Comparison of ENCODE assay signal across 8 cellular contexts in the genomic region with DNA sequence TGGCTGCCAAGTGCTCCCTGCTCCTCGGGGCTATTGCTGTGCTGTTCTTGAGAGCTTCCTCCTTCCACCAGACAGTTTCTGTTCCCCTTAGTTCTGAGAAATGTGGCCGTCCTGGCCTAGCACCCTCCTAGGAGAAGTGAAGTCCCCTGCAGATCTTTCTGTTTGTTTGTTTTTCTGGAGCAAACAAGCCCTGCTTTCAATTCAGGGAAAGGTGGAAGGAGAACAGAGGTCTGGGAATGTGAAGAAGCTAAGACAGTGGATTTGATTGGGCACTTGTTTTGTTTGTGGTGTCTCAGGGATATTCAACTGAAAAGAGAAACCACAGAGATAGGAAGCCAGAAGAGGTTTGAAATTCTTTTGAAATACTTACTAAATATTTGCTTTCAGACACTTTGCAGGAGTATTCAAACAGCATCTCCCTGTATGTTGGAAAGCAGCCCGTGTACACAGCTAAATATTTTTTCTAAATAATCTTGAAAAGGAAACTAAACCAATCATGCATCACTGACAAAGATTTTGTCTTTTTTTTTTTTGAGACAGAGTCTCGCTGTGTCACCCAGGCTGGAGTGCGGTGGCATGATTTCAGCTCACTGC. TPM values are rescaled to one million over a fixed set of nuclear protein-coding genes. Genes with fewer than 3 reads are reported as not detected.
DNase-seq lines count a peak whose midpoint lies in the region; ATAC-seq, FAIRE-seq and TF ChIP-seq lines count a peak whose summit lies in the region.

No MANE protein-coding gene starts in this region.

- no peaks in the 10 kb centered on the region for H3K9me3 Mint-ChIP-seq in activated CD4-positive, alpha-beta memory T cell treated with anti-CD3 and anti-CD28 coated beads for 36 hours

- no peaks in the 10 kb centered on the region for H3K27me3 Mint-ChIP-seq in activated CD4-positive, alpha-beta memory T cell treated with anti-CD3 and anti-CD28 coated beads for 36 hours

- H3K36me3 Mint-ChIP-seq in activated CD4-positive, alpha-beta memory T cell treated with anti-CD3 and anti-CD28 coated beads for 36 hours: no peaks in the 10 kb centered on the region

- ATAC-seq in GM21529 (IDR thresholded peaks at IDR 0.05; ENCODE audit: unreplicated experiment): peak; percentile 99
- peak; percentile 26 to 71 for ATAC-seq in right cardiac atrium

- intact Hi-C loops in activated CD4-positive, alpha-beta memory T cell treated with anti-CD3 and anti-CD28 coated beads for 36 hours (cut with micrococcal nuclease): loop anchor here (1.0 kb wide), 1 partner anchor 37 kb away; the partner anchor contains the start of gene PPM1K
- intact Hi-C loops in right cardiac atrium (cut with DNase I): no loop called here

- peaks cover 17% of the 10 kb centered on the region for H3K4me1 ChIP-seq in HUES64 (ENCODE audit: insufficient read depth, low read length)
- no peaks in the 10 kb centered on the region for H3K4me1 ChIP-seq in right cardiac atrium (ENCODE audit: control insufficient read depth, insufficient read depth, low read length)
- H3K4me1 ChIP-seq in suprapubic skin: peaks cover 9% of the 10 kb centered on the region

- 0 out of 2 replicates have a peak overlapping the region, but pooled peaks have one; percentile 5 for H3K9ac ChIP-seq in HUES64 (ENCODE audit: low read depth, low read length)

- peaks cover 20% of the 10 kb centered on the region for H3K4me1 Mint-ChIP-seq in activated CD4-positive, alpha-beta memory T cell treated with anti-CD3 and anti-CD28 coated beads for 36 hours (ENCODE audit: low read depth)

- DNase-seq in GM12891 (ENCODE audit: insufficient read length, low spot score) (peak; percentile 50), right cardiac atrium (peak in 2 of 3 donors; percentile 43 to 44), suprapubic skin (ENCODE audit: low spot score in 2 of 2) (no peak), SW 1271 (lab: John Stamatoyannopoulos, UW) (no peak), NCI-H146 treated with DMSO at 0.1 percent for 48 hours (lab: John Stamatoyannopoulos, UW; ENCODE audit: unreplicated experiment) (no peak)
- DNase-seq in activated CD4-positive, alpha-beta memory T cell treated with anti-CD3 and anti-CD28 coated beads for 36 hours: peak; percentile 41

- H3K27me3 ChIP-seq in HUES64 (ENCODE audit: insufficient read depth, low read length) (no peaks in the 10 kb centered on the region), right cardiac atrium (ENCODE audit: control insufficient read depth, insufficient read depth) (no peaks in the 10 kb centered on the region), suprapubic skin (no peaks in the 10 kb centered on the region)

- H3K4me3 Mint-ChIP-seq in activated CD4-positive, alpha-beta memory T cell treated with anti-CD3 and anti-CD28 coated beads for 36 hours: peak overlapping the region; percentile 60

- 62% methylated on average over 5 of the region's 5 CpGs for WGBS in HUES64
- WGBS in right cardiac atrium: 43% methylated on average over 5 of the region's 5 CpGs
- WGBS in suprapubic skin: 48% methylated on average over 5 of the region's 5 CpGs

- no peaks in the 10 kb centered on the region for H3K9me3 ChIP-seq in HUES64 (ENCODE audit: insufficient read depth, low read depth, low read length)
- no peaks in the 10 kb centered on the region for H3K9me3 ChIP-seq in right cardiac atrium (ENCODE audit: control insufficient read depth, low read length)
- H3K9me3 ChIP-seq in suprapubic skin: no peaks in the 10 kb centered on the region

- H3K27ac ChIP-seq in HUES64 (ENCODE audit: low read depth, low read length): peak overlapping the region; percentile 76
- no peak overlapping the region for H3K27ac ChIP-seq in right cardiac atrium (ENCODE audit: low read length)
- H3K27ac ChIP-seq in suprapubic skin: peak overlapping the region; percentile 58

- no peak for TF ChIP-seq CTCF in suprapubic skin (IDR thresholded peaks at IDR 0.05)

- TF ChIP-seq POLR2A in GM12891 (IDR thresholded peaks at IDR 0.05; ENCODE audit: low read depth, low read length) (no peak), suprapubic skin (IDR thresholded peaks at IDR 0.05) (no peak)

- no peaks in the 10 kb centered on the region for H3K36me3 ChIP-seq in HUES64 (ENCODE audit: insufficient read depth, low read length)
- H3K36me3 ChIP-seq in suprapubic skin: no peaks in the 10 kb centered on the region

- CTCF ChIA-PET in activated CD4-positive, alpha-beta memory T cell treated with anti-CD3 and anti-CD28 coated beads for 36 hours (lab: Charles Lee): interaction anchor here (0.6 to 1.0 kb wide), 2 partner anchors 22 to 107 kb away, joined by 3 read pairs; no protein-coding TSS in a partner anchor

- H3K4me3 ChIP-seq in HUES64 (ENCODE audit: low read length): peak overlapping the region; percentile 17; the same call in 1 of the 2 replicates
- no peak overlapping the region for H3K4me3 ChIP-seq in right cardiac atrium (ENCODE audit: low read length)
- H3K4me3 ChIP-seq in suprapubic skin: peak overlapping the region; percentile 10

- peak overlapping the region; percentile 77 for H3K27ac Mint-ChIP-seq in activated CD4-positive, alpha-beta memory T cell treated with anti-CD3 and anti-CD28 coated beads for 36 hours

- TF ChIP-seq EP300 in suprapubic skin (IDR thresholded peaks at IDR 0.05): no peak

- FAIRE-seq in GM12891 (lab: Jason Lieb, UNC): peak; percentile 98

- POLR2A ChIA-PET in activated CD4-positive, alpha-beta memory T cell treated with anti-CD3 and anti-CD28 coated beads for 36 hours (lab: Charles Lee): interaction anchor here (1.2 to 3.2 kb wide), 2 partner anchors 37 to 136 kb away, joined by 3 to 18 read pairs; partner anchors contain the start of genes HERC5 and PPM1K

TF ChIP-seq in GM12891, 5 proteins besides CTCF, POLR2A, EP300 and RAD21:
- TF ChIP-seq POU2F2 (IDR thresholded peaks at IDR 0.05; ENCODE audit: low read depth, low read length) (no peak), SPI1 (IDR thresholded peaks at IDR 0.05; ENCODE audit: low read depth, low read length) (peak; percentile 98), POLR2AphosphoS5 (IDR thresholded peaks at IDR 0.05; ENCODE audit: low read depth, low read length) (peak; percentile 60; the same call in 1 of the 2 replicates), TAF1 (IDR thresholded peaks at IDR 0.05; ENCODE audit: low read depth, low read length) (0 out of 2 replicates have a peak, but pooled peaks have one; percentile 40), PAX5 (IDR thresholded peaks at IDR 0.05; ENCODE audit: insufficient read depth, low read length, severe bottlenecking) (no peak)

RNA-seq across cellular contexts. Expression of gene PPM1K, which starts 36.5 kb away (rescaled TPM):
- polyA plus RNA-seq in GM12891 (2012; ENCODE audit: low read depth, missing spikeins): 12.1 TPM
- 3.5 TPM for polyA plus RNA-seq in HUES64 (2013, experiment 1 of 2)
- 4.3 TPM for polyA plus RNA-seq in HUES64 (2013, experiment 2 of 2)
- total RNA-seq in activated CD4-positive, alpha-beta memory T cell treated with anti-CD3 and anti-CD28 coated beads for 36 hours: 10 to 100 TPM; 63.7 to 65.5 TPM
- total RNA-seq in right cardiac atrium (100 to 1,000 TPM in 1 of 4 donors, 10 to 100 TPM in 3; 74.6 to 109 (median 91.3) TPM), suprapubic skin (10 to 100 TPM in 1 of 4 donors, 1 to 10 TPM in 3; 7.8 to 10.5 (median 9.2) TPM)
- 48.3 TPM for polyA plus RNA-seq in right cardiac atrium

RNA-seq across cellular contexts. Expression of gene HERC6, which starts 57.8 kb away (rescaled TPM):
- 4.7 TPM for polyA plus RNA-seq in GM12891 (2012; ENCODE audit: low read depth, missing spikeins)
- 2.1 TPM for polyA plus RNA-seq in HUES64 (2013, experiment 1 of 2)
- polyA plus RNA-seq in HUES64 (2013, experiment 2 of 2): 3.9 TPM
- total RNA-seq in activated CD4-positive, alpha-beta memory T cell treated with anti-CD3 and anti-CD28 coated beads for 36 hours: 10 to 100 TPM; 12.4 to 12.5 TPM
- 10 to 100 TPM in 1 of 4 donors, 1 to 10 TPM in 3; 7.7 to 10.9 (median 9.8) TPM for total RNA-seq in right cardiac atrium
- polyA plus RNA-seq in right cardiac atrium: 5.1 TPM
- total RNA-seq in suprapubic skin: 1 to 10 TPM; 2.7 to 7.9 (median 3.1) TPM

Comparison
In these comparisons a context has a peak if more than half of its experiments do, and no peak if none do; other contexts are left out.
1. DNase-seq: peak in GM12891 (single experiment), activated CD4-positive, alpha-beta memory T cell treated with anti-CD3 and anti-CD28 coated beads for 36 hours (single experiment) and right cardiac atrium (2 of 3); none in suprapubic skin (0 of 2), SW 1271 (0 of 2) and NCI-H146 treated with DMSO at 0.1 percent for 48 hours (single experiment).
2. RNA of gene PPM1K, which starts 36.5 kb away (total RNA-seq): 74.6 to 109 TPM in right cardiac atrium and 63.7 to 65.5 TPM in activated CD4-positive, alpha-beta memory T cell treated with anti-CD3 and anti-CD28 coated beads for 36 hours; 7.8 to 10.5 TPM in suprapubic skin; every median in the first group is over 4 times any median in the second.